1 cellular context compared by ENCODE assay signal in genomic region chr9:127507751-127508648, GRCh38.
A peak's percentile ranks its signal among the peaks of the same experiment; 100 is the strongest.
TF ChIP-seq lines count a peak whose summit lies in the region.

No MANE protein-coding gene starts in this region.

TF ChIP-seq in HepG2, 621 proteins besides CTCF, POLR2A, EP300 and RAD21:
- TF ChIP-seq SAP130 (CRISPR knock-in tag; IDR thresholded peaks at IDR 0.05; ENCODE audit: low read depth), result no peak
- TF ChIP-seq SNAPC5 (CRISPR knock-in tag; IDR thresholded peaks at IDR 0.05; ENCODE audit: borderline replicate concordance), result no peak
- TF ChIP-seq AGO2 (optimal IDR thresholded peaks at IDR 0.05; ENCODE audit: low read depth, low read length), result peak; percentile 17
- no peak for TF ChIP-seq PBX3 (CRISPR knock-in tag; IDR thresholded peaks at IDR 0.05; ENCODE audit: borderline replicate concordance)
- no peak for TF ChIP-seq ZNF574 (CRISPR knock-in tag; IDR thresholded peaks at IDR 0.05)
- no peak for TF ChIP-seq YY1 (IDR thresholded peaks at IDR 0.05; ENCODE audit: insufficient read depth, insufficient replicate concordance, low read depth, low read length)
